In the genomic region with DNA sequence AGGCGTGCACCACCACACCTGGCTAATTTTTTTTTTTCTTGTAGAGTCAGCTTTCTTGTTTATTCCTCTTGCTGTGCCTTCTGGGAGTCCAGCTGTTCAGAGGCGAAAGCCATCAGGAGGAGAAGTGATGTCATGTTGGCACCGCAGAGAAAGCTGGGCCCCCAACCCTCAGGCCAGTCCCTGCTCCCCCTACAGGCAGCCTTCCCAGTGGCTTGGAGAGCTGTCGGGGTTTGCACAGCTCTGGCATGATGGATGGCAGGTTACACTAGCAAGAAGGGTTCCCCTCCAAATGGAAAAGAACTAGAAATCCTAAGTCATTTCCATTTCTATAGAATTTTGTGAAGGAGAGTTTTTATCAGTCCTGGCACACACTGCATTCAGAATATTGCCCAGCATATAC, we compare ENCODE assay signal across 15 cellular contexts.
"Had no signal": no experiment of that assay in that cellular context is flagged by ENCODE, and none has a peak within 500 bp of the region (broad histone marks: within the 10 kb centered on the region; RNA-seq: fewer than 3 reads in every experiment).

No MANE protein-coding gene starts in this region.

- H3K4me3 ChIP-seq: sigmoid colon, upper lobe of left lung had no signal

- ATAC-seq: activated naive CD4-positive, alpha-beta T cell treated with anti-CD3 and anti-CD28 coated beads, Interleukin-2, amount 50 U/mL, for 72 hours; activated T-cell treated with anti-CD3 and anti-CD28 coated beads, Interleukin-2, amount 50 U/mL, for 4 hours; esophagus mucosa; left colon; natural killer cell; stimulated activated naive B cell treated with anti-CD40 and anti-IgM and Interleukin-4, amounts not matched to agents 10 μg/mL and 1 μg/mL and 100 μg/mL, for 72 hours had no signal

- H3K9me3 ChIP-seq: sigmoid colon, upper lobe of left lung had no signal

- H3K27ac ChIP-seq: upper lobe of left lung had no signal

- DNase-seq: activated CD4-positive, alpha-beta memory T cell treated with anti-CD3 and anti-CD28 coated beads for 36 hours; activated effector memory CD4-positive, alpha-beta T cell treated with anti-CD3 and anti-CD28 coated beads, Interleukin-2, amount 50 U/mL, for 16 hours; activated T-cell treated with anti-CD3 and anti-CD28 coated beads, Interleukin-2, amount 50 U/mL, for 4 hours; amygdala; glutamatergic neuron; left colon; natural killer cell; nucleus accumbens; sigmoid colon; stimulated activated CD4-positive, alpha-beta T cell treated with anti-CD3 and anti-CD28 coated beads, Interleukin-2, amount 100 ng/mL, for 24 hours; stimulated activated naive B cell treated with anti-CD40 and anti-IgM and Interleukin-4, amounts not matched to agents 10 μg/mL and 1 μg/mL and 100 μg/mL, for 72 hours; substantia nigra; upper lobe of left lung had no signal

- H3K27me3 ChIP-seq: sigmoid colon, upper lobe of left lung had no signal
